Comparison of ENCODE assay signal across 16 cellular contexts in genomic region chr15:75644376-75644775, GRCh38.
"Had no signal": no experiment of that assay in that cellular context is flagged by ENCODE, and none has a peak within 500 bp of the region (broad histone marks: within the 10 kb centered on the region; RNA-seq: fewer than 3 reads in every experiment).

No MANE protein-coding gene starts in this region.

- ATAC-seq: activated CD4-positive, alpha-beta T cell treated with anti-CD3 and anti-CD28 coated beads for 36 hours; gastroesophageal sphincter; heart left ventricle; left lobe of liver; WTC11 had no signal

- H3K36me3 ChIP-seq: colonic mucosa, gastroesophageal sphincter, heart left ventricle, neutrophil, spleen had no signal

- H3K27ac Mint-ChIP-seq: activated CD4-positive, alpha-beta T cell treated with anti-CD3 and anti-CD28 coated beads for 36 hours; activated naive CD8-positive, alpha-beta T cell treated with anti-CD3 and anti-CD28 coated beads, Interleukin-2, amount 10 ng/mL, durations not matched to agents 7 days and 5 days; activated T-helper 1 cell treated with anti-CD3 and anti-CD28 coated beads, Interleukin-12 subunit alpha, Interleukin-12 subunit beta, Interleukin-2, Interleukin-4 antibody, amounts not matched to agents 30 ng/mL and 10 ng/mL and 1 ng/mL, durations not matched to agents 14 hours and 24 hours and 36 hours; WTC11 had no signal

- H3K27me3 Mint-ChIP-seq: activated CD4-positive, alpha-beta T cell treated with anti-CD3 and anti-CD28 coated beads for 36 hours; central memory CD8-positive, alpha-beta T cell had no signal

- DNase-seq: activated CD4-positive, alpha-beta T cell treated with anti-CD3 and anti-CD28 coated beads for 36 hours; activated CD4-positive, alpha-beta T cell treated with anti-CD3 and anti-CD28 coated beads, Interleukin-2, amount 50 U/mL, for 48 hours; activated naive CD8-positive, alpha-beta T cell treated with anti-CD3 and anti-CD28 coated beads, Interleukin-2, amount 10 ng/mL, durations not matched to agents 7 days and 5 days; colonic mucosa; heart left ventricle; kidney; spleen; stimulated activated CD4-positive, alpha-beta T cell treated with anti-CD3 and anti-CD28 coated beads, Interleukin-4, amount 100 ng/mL, for 4 hours; stimulated activated naive CD4-positive, alpha-beta T cell; thyroid gland had no signal

- H3K9me3 ChIP-seq: colonic mucosa, gastroesophageal sphincter, heart left ventricle, neutrophil, spleen, thyroid gland had no signal

- H3K4me3 Mint-ChIP-seq: activated CD4-positive, alpha-beta T cell treated with anti-CD3 and anti-CD28 coated beads for 36 hours; activated naive CD8-positive, alpha-beta T cell treated with anti-CD3 and anti-CD28 coated beads, Interleukin-2, amount 10 ng/mL, durations not matched to agents 7 days and 5 days; activated T-helper 1 cell treated with anti-CD3 and anti-CD28 coated beads, Interleukin-12 subunit alpha, Interleukin-12 subunit beta, Interleukin-2, Interleukin-4 antibody, amounts not matched to agents 30 ng/mL and 10 ng/mL and 1 ng/mL, durations not matched to agents 14 hours and 24 hours and 36 hours; central memory CD8-positive, alpha-beta T cell; WTC11 had no signal

- H3K36me3 Mint-ChIP-seq: activated naive CD8-positive, alpha-beta T cell treated with anti-CD3 and anti-CD28 coated beads, Interleukin-2, amount 10 ng/mL, durations not matched to agents 7 days and 5 days; WTC11 had no signal

- H3K27me3 ChIP-seq: colonic mucosa, gastroesophageal sphincter, heart left ventricle, thyroid gland had no signal

- H3K27ac ChIP-seq: colonic mucosa, gastroesophageal sphincter, heart left ventricle, neutrophil, spleen, thyroid gland had no signal

- H3K4me3 ChIP-seq: colonic mucosa, gastroesophageal sphincter, heart left ventricle, spleen, thyroid gland had no signal

- H3K9me3 Mint-ChIP-seq: activated naive CD8-positive, alpha-beta T cell treated with anti-CD3 and anti-CD28 coated beads, Interleukin-2, amount 10 ng/mL, durations not matched to agents 7 days and 5 days; activated T-helper 1 cell treated with anti-CD3 and anti-CD28 coated beads, Interleukin-12 subunit alpha, Interleukin-12 subunit beta, Interleukin-2, Interleukin-4 antibody, amounts not matched to agents 30 ng/mL and 10 ng/mL and 1 ng/mL, durations not matched to agents 14 hours and 24 hours and 36 hours; central memory CD8-positive, alpha-beta T cell; WTC11 had no signal
